19 cellular contexts compared by ENCODE assay signal in genomic region chr4:142683503-142683902, GRCh38.
DNase-seq lines count a peak whose midpoint lies in the region; ATAC-seq, FAIRE-seq and TF ChIP-seq lines count a peak whose summit lies in the region.
"Had no signal": no experiment of that assay in that cellular context is flagged by ENCODE, and none has a peak within 500 bp of the region (broad histone marks: within the 10 kb centered on the region; RNA-seq: fewer than 3 reads in every experiment).

No MANE protein-coding gene starts in this region.

- H3K9me3 ChIP-seq in astrocyte (ENCODE audit: insufficient read depth, low read depth, low read length), result no peaks in the 10 kb centered on the region
- no peaks in the 10 kb centered on the region for H3K9me3 ChIP-seq in esophagus muscularis mucosa
- no peaks in the 10 kb centered on the region for H3K9me3 ChIP-seq in CD4-positive, alpha-beta T cell (ENCODE audit: control insufficient read depth, low read length)
- H3K9me3 ChIP-seq: BLaER1 had no signal

- H3K4me1 Mint-ChIP-seq in astrocyte (ENCODE audit: low read depth, unreplicated experiment), result no peaks in the 10 kb centered on the region
- peaks cover 29% of the 10 kb centered on the region for H3K4me1 Mint-ChIP-seq in CD4-positive, alpha-beta T cell (ENCODE audit: low read depth)

- H4K20me1 ChIP-seq in astrocyte (ENCODE audit: insufficient read depth, low read length), result no peaks in the 10 kb centered on the region
- H4K20me1 ChIP-seq: BLaER1 had no signal

- in situ Hi-C loops in GM13976 (cut with MboI; ENCODE audit: low sequenced_read_pairs, unreplicated experiment), result no loop called here

- WGBS in esophagus muscularis mucosa, result 91% methylated on average over 2 of the region's 2 CpGs

- no peaks in the 10 kb centered on the region for H3K36me3 ChIP-seq in astrocyte (ENCODE audit: insufficient read depth, low read length)
- no peaks in the 10 kb centered on the region for H3K36me3 ChIP-seq in esophagus muscularis mucosa
- H3K36me3 ChIP-seq: BLaER1 had no signal

- POLR2A ChIA-PET in CD4-positive, alpha-beta T cell (lab: Charles Lee), result interaction anchor here (0.7 kb wide), 1 partner anchor 37 kb away, joined by 3 read pairs; no protein-coding TSS in a partner anchor

- no peak for ATAC-seq in CD4-positive, alpha-beta T cell (ENCODE audit: poor library complexity)
- no peak for ATAC-seq in stimulated activated naive CD8-positive, alpha-beta T cell treated with anti-CD3 and anti-CD28 coated beads, Interleukin-15, Interleukin-2, amounts not matched to agents 100 U/mL and 50 U/mL, for 24 hours
- ATAC-seq: HCT116 had no signal

- CTCF ChIA-PET in CD4-positive, alpha-beta T cell (lab: Charles Lee), result no interaction called here

- H3K36me3 Mint-ChIP-seq in astrocyte (ENCODE audit: low read depth, unreplicated experiment), result no peaks in the 10 kb centered on the region
- peaks cover 29% of the 10 kb centered on the region for H3K36me3 Mint-ChIP-seq in CD4-positive, alpha-beta T cell (ENCODE audit: low read depth)

- no peak overlapping the region for H2AFZ ChIP-seq in astrocyte (ENCODE audit: low read depth, low read length)

- no peak overlapping the region for H3K9ac ChIP-seq in astrocyte (ENCODE audit: low read length)
- H3K9ac ChIP-seq: BLaER1 had no signal

- no peak overlapping the region for H3K4me3 ChIP-seq in astrocyte (ENCODE audit: insufficient read depth, low read depth, low read length)
- H3K4me3 ChIP-seq in esophagus muscularis mucosa, result no peak overlapping the region
- H3K4me3 ChIP-seq: BLaER1 had no signal

- no peaks in the 10 kb centered on the region for H3K79me2 ChIP-seq in astrocyte (ENCODE audit: insufficient read depth, low read length)

- no peak overlapping the region for H3K4me2 ChIP-seq in astrocyte (ENCODE audit: low read length)
- H3K4me2 ChIP-seq: BLaER1 had no signal

- no peaks in the 10 kb centered on the region for H3K4me1 ChIP-seq in astrocyte (ENCODE audit: insufficient read depth, low read length)
- H3K4me1 ChIP-seq in esophagus muscularis mucosa, result no peaks in the 10 kb centered on the region
- H3K4me1 ChIP-seq: BLaER1 had no signal

- H3K27me3 Mint-ChIP-seq in astrocyte (ENCODE audit: low read depth, unreplicated experiment), result no peaks in the 10 kb centered on the region
- H3K27me3 Mint-ChIP-seq in CD4-positive, alpha-beta T cell, result no peaks in the 10 kb centered on the region

- FAIRE-seq in astrocyte (lab: Jason Lieb, UNC), result peak; percentile 76
- FAIRE-seq: G401.6, GM12891, GM19239, H54 had no signal

- no peak for TF ChIP-seq POLR2A in esophagus muscularis mucosa (IDR thresholded peaks at IDR 0.05; ENCODE audit: low read depth)

- no peak overlapping the region for H3K27ac ChIP-seq in astrocyte (ENCODE audit: low read depth, low read length)
- no peak overlapping the region for H3K27ac ChIP-seq in esophagus muscularis mucosa (replicated peaks in 1 of 4)
- H3K27ac ChIP-seq in CD4-positive, alpha-beta T cell (ENCODE audit: low read depth, low read length), result no peak overlapping the region
- H3K27ac ChIP-seq: BLaER1 had no signal

- H3K27me3 ChIP-seq in astrocyte (ENCODE audit: insufficient read depth, low read length) (no peaks in the 10 kb centered on the region), esophagus muscularis mucosa (no peaks in the 10 kb centered on the region)
- H3K27me3 ChIP-seq in CD4-positive, alpha-beta T cell (ENCODE audit: control insufficient read depth, insufficient read depth, low read length), result no peaks in the 10 kb centered on the region
- H3K27me3 ChIP-seq: BLaER1 had no signal

- peak; percentile 1 for DNase-seq in DMS53 (lab: John Stamatoyannopoulos, UW)
- peak; percentile 22 for DNase-seq in M059J (ENCODE audit: low read depth)
- DNase-seq in astrocyte (ENCODE audit: low read depth), result no peak
- peak; percentile 16 for DNase-seq in fibroblast of gingiva (ENCODE audit: low read depth)
- DNase-seq in esophagus muscularis mucosa (ENCODE audit: extremely low spot score), result no peak
- DNase-seq in GM13976 (ENCODE audit: low spot score), result no peak
- DNase-seq in CD4-positive, alpha-beta T cell, result no peak
- DNase-seq in stimulated activated naive CD8-positive, alpha-beta T cell treated with anti-CD3 and anti-CD28 coated beads, Interleukin-15, Interleukin-2, amounts not matched to agents 100 U/mL and 50 U/mL, for 24 hours, result no peak
- DNase-seq: 8988T, AML-193, DMS79, EL, IMR-90 had no signal

- no peak for TF ChIP-seq CTCF in astrocyte (IDR thresholded peaks at IDR 0.05; ENCODE audit: insufficient read depth, low read depth, low read length)
- TF ChIP-seq CTCF in esophagus muscularis mucosa (IDR thresholded peaks at IDR 0.05), result no peak
- no peak for TF ChIP-seq CTCF in GM13976 (IDR thresholded peaks at IDR 0.05; ENCODE audit: borderline replicate concordance, control extremely low read depth, extremely low read depth, insufficient read depth, missing control alignments)
- TF ChIP-seq CTCF in CD4-positive, alpha-beta T cell (IDR thresholded peaks at IDR 0.05), result no peak

- H3K9me3 Mint-ChIP-seq in astrocyte (ENCODE audit: unreplicated experiment), result no peaks in the 10 kb centered on the region
- peaks cover 11% of the 10 kb centered on the region for H3K9me3 Mint-ChIP-seq in CD4-positive, alpha-beta T cell

- intact Hi-C loops in esophagus muscularis mucosa (cut with DNase I), result no loop called here
- intact Hi-C loops in CD4-positive, alpha-beta T cell (cut with DNase I, micrococcal nuclease), result no loop called here

- H3K27ac Mint-ChIP-seq in astrocyte (ENCODE audit: unreplicated experiment), result no peak overlapping the region
- H3K27ac Mint-ChIP-seq in CD4-positive, alpha-beta T cell, result no peak overlapping the region

- no peak overlapping the region for H3K4me3 Mint-ChIP-seq in astrocyte (ENCODE audit: unreplicated experiment)
- no peak overlapping the region for H3K4me3 Mint-ChIP-seq in CD4-positive, alpha-beta T cell

- TF ChIP-seq EP300 in esophagus muscularis mucosa (IDR thresholded peaks at IDR 0.05), result no peak

Comparison
In these comparisons a context has a peak if more than half of its experiments do, and no peak if none do; other contexts are left out.
1. DNase-seq: peak in DMS53 (single experiment), M059J (single experiment) and fibroblast of gingiva (single experiment); none in astrocyte (single experiment), esophagus muscularis mucosa (single experiment), GM13976 (single experiment), CD4-positive, alpha-beta T cell (0 of 10) and stimulated activated naive CD8-positive, alpha-beta T cell treated with anti-CD3 and anti-CD28 coated beads, Interleukin-15, Interleukin-2, amounts not matched to agents 100 U/mL and 50 U/mL, for 24 hours (single experiment).